In genomic region chr3:134822065-134822464, GRCh38 we compare ENCODE assay signal across 30 cellular contexts.
"Had no signal": no experiment of that assay in that cellular context is flagged by ENCODE, and none has a peak within 500 bp of the region (broad histone marks: within the 10 kb centered on the region; RNA-seq: fewer than 3 reads in every experiment).

No MANE protein-coding gene starts in this region.

- FAIRE-seq: colon had no signal

- H3K4me3 ChIP-seq: body of pancreas, esophagus muscularis mucosa, heart left ventricle, left ventricle myocardium inferior, lung, neural progenitor cell, smooth muscle cell, testis, uterus had no signal

- H3K9ac ChIP-seq: neural progenitor cell had no signal

- H3K27ac ChIP-seq: body of pancreas, esophagus muscularis mucosa, foreskin keratinocyte, heart left ventricle, left ventricle myocardium inferior, neural progenitor cell, testis, uterus had no signal

- H3K9me3 ChIP-seq: body of pancreas, esophagus muscularis mucosa, heart left ventricle, left ventricle myocardium inferior, testis, uterus had no signal

- H3K36me3 ChIP-seq: esophagus muscularis mucosa, heart left ventricle, left ventricle myocardium inferior, neural progenitor cell, uterus had no signal

- DNase-seq: activated B cell treated with CpG ODN at 0.5 μM for 24 hours; activated CD4-positive, alpha-beta T cell treated with anti-CD3 and anti-CD28 coated beads, Interleukin-2, amount 50 U/mL, for 1 hour; activated CD8-positive, alpha-beta T cell treated with anti-CD3 and anti-CD28 coated beads for 36 hours; activated naive CD4-positive, alpha-beta T cell; activated T-cell treated with anti-CD3 and anti-CD28 coated beads, Interleukin-2, amount 50 U/mL, for 4 hours; aorta; body of pancreas; dermis blood vessel endothelial cell; effector CD4-positive, alpha-beta T cell; foreskin keratinocyte; heart left ventricle; hypothalamus; kidney glomerular epithelial cell; left ventricle myocardium inferior; mesendoderm; natural killer cell; posterior cingulate gyrus; stimulated activated CD4-positive, alpha-beta T cell treated with anti-CD3 and anti-CD28 coated beads, Interleukin-1b, Interleukin-23, amount 100 ng/mL, for 48 hours; stimulated activated naive CD4-positive, alpha-beta T cell; T-helper 2 cell; testis; uterus had no signal

- ATAC-seq: activated CD8-positive, alpha-beta T cell treated with anti-CD3 and anti-CD28 coated beads for 36 hours; activated naive CD4-positive, alpha-beta T cell treated with anti-CD3 and anti-CD28 coated beads, Interleukin-2, amount 50 U/mL, for 72 hours; activated T-cell treated with anti-CD3 and anti-CD28 coated beads, Interleukin-2, amount 50 U/mL, for 4 hours; activated T-helper 17 cell treated with anti-CD3 and anti-CD28 coated beads, Interleukin-2, amount 50 U/mL, for 72 hours; body of pancreas; foreskin keratinocyte; natural killer cell; sciatic nerve had no signal

- H3K4me2 ChIP-seq: neural progenitor cell, smooth muscle cell had no signal

- H2AFZ ChIP-seq: neural progenitor cell had no signal

- H3K4me1 ChIP-seq: body of pancreas, esophagus muscularis mucosa, foreskin keratinocyte, heart left ventricle, left ventricle myocardium inferior, neural progenitor cell, uterus had no signal

- H3K27me3 ChIP-seq: body of pancreas, esophagus muscularis mucosa, foreskin keratinocyte, heart left ventricle, neural progenitor cell, testis, uterus had no signal
